In the genomic region with DNA sequence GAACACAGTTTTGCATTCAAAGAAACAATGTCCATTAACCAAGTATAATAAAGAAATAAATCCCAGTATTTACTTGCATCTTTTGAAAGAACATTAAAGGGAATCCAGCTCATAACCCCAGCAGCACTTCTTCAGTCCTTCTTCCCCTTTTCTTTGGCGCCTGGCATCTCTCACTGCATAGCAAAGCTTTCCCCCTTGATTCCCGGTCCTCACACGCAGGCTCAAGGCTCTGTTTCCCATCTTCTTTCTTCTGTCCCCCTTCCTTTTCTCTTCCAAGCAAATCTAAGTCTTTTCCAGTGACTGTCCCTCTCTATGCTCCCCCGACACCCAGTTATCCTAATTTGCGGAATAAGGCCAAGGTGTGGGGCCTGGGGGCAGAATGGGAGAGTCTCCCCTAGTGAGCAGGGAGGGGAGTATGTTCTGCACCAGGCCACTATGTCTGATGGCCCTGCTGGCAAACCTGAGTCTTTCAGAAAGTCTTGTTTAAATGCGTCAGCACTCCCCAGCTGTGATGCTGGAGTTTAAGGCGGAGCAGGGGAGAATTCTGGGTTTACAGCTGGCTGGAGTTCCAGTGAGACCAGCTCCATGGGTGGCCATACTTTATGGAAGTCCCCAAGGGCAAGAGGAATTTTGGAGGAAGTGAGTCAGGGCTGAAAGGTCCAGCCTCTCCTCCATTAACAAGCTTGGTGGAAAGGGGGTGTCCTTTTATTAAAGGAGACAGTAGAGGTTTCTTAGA, we compare ENCODE assay signal across 8 cellular contexts. TPM values are rescaled to one million over a fixed set of nuclear protein-coding genes. Genes with fewer than 3 reads are reported as not detected.
A peak's percentile ranks its signal among the peaks of the same experiment; 100 is the strongest.
DNase-seq lines count a peak whose midpoint lies in the region; ATAC-seq and TF ChIP-seq lines count a peak whose summit lies in the region.

No MANE protein-coding gene starts in this region.

- DNase-seq in ELR (ENCODE audit: low read depth) (peak; percentile 91), foreskin fibroblast (peak; percentile 92 to 95), renal cortical epithelial cell (ENCODE audit: low read depth) (peak; percentile 50), OCI-M2 (lab: John Stamatoyannopoulos, UW; ENCODE audit: unreplicated experiment) (no peak)
- DNase-seq in stimulated activated CD4-positive, alpha-beta T cell treated with anti-CD3 and anti-CD28 coated beads, Interleukin-12 subunit alpha, Interleukin-12 subunit beta, amount 100 ng/mL, for 4 hours: no peak

- ATAC-seq in GM21786 (IDR thresholded peaks at IDR 0.05; ENCODE audit: unreplicated experiment) (no peak), HG02852 (IDR thresholded peaks at IDR 0.05; ENCODE audit: unreplicated experiment) (no peak)

- 0 out of 2 replicates have a peak, but pooled peaks have one; percentile 4 for TF ChIP-seq CTCF in WI38 (IDR thresholded peaks at IDR 0.05; ENCODE audit: low read depth, low read length)
- no peak for TF ChIP-seq CTCF in foreskin fibroblast (IDR thresholded peaks at IDR 0.05; ENCODE audit: low read depth, low read length)

- H3K4me3 ChIP-seq in WI38 (ENCODE audit: low read depth, low read length): no peak overlapping the region
- H3K4me3 ChIP-seq in foreskin fibroblast (ENCODE audit: low read depth in 1 of 2, low read length in 2 of 2): no peak overlapping the region

RNA-seq across cellular contexts. Expression of a gene that starts 42.1 kb away (rescaled TPM):
- 0.05 TPM in 1 of 2 replicates, not detected in the other for total RNA-seq in renal cortical epithelial cell

RNA-seq across cellular contexts. Expression of a gene that starts 45.8 kb away (rescaled TPM):
- total RNA-seq in renal cortical epithelial cell: 56.8 and 234 TPM in 2 replicates

RNA-seq across cellular contexts. Expression of a gene that starts 48.2 kb away (rescaled TPM):
- 23.2 and 36.5 TPM in 2 replicates for total RNA-seq in renal cortical epithelial cell

Comparison
In these comparisons a context has a peak if more than half of its experiments do, and no peak if none do; other contexts are left out.
1. DNase-seq: peak in ELR (single experiment), foreskin fibroblast (2 of 2) and renal cortical epithelial cell (single experiment); none in stimulated activated CD4-positive, alpha-beta T cell treated with anti-CD3 and anti-CD28 coated beads, Interleukin-12 subunit alpha, Interleukin-12 subunit beta, amount 100 ng/mL, for 4 hours (single experiment) and OCI-M2 (single experiment).